In the genomic region with DNA sequence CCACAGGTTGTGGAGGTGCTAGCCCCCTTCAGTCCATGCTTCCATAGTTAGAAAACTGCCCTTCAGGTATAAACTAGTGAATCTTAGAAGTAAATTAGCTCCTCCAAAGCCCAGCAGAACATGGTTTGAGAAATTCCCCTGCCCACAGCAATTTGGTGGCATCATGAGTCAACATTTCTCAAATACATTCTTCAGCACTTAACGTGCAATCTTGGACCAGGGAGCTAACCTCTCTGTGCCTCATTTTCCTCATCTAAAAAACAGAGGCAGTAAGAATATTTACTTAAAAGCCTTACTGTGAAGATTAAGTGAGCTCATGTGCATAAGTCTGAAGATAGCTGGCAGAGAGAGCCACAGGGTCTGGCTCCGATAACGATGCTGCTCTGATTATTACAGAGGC, we compare ENCODE assay signal across 15 cellular contexts.
"Had no signal": no experiment of that assay in that cellular context is flagged by ENCODE, and none has a peak within 500 bp of the region (broad histone marks: within the 10 kb centered on the region; RNA-seq: fewer than 3 reads in every experiment).

No MANE protein-coding gene starts in this region.

- H3K27me3 ChIP-seq: cardiac muscle cell had no signal

- H3K4me3 ChIP-seq: cardiac muscle cell, lung, psoas muscle had no signal

- H3K4me1 ChIP-seq: psoas muscle had no signal

- DNase-seq: activated CD4-positive, alpha-beta memory T cell treated with anti-CD3 and anti-CD28 coated beads for 36 hours; activated CD4-positive, alpha-beta T cell treated with anti-CD3 and anti-CD28 coated beads for 1 hour; activated effector memory CD4-positive, alpha-beta T cell treated with anti-CD3 and anti-CD28 coated beads, Interleukin-2, amount 50 U/mL, for 16 hours; activated T-cell treated with anti-CD3 and anti-CD28 coated beads, Interleukin-2, amount 50 U/mL, for 4 hours; effector CD4-positive, alpha-beta T cell; immature natural killer cell; left cardiac atrium; nephron progenitor cell; psoas muscle; stimulated activated CD4-positive, alpha-beta T cell treated with anti-CD3 and anti-CD28 coated beads, Interleukin-2, amount 100 ng/mL, for 48 hours; stimulated activated naive CD4-positive, alpha-beta T cell treated with Interleukin-2 at 50 U/mL for 16 hours; SW 1271; trophoblast cell had no signal

- H3K36me3 ChIP-seq: cardiac muscle cell had no signal

- H3K9me3 ChIP-seq: psoas muscle had no signal

- H3K27ac ChIP-seq: cardiac muscle cell, psoas muscle had no signal
